ENCODE assay signal across 25 cellular contexts in the genomic region with DNA sequence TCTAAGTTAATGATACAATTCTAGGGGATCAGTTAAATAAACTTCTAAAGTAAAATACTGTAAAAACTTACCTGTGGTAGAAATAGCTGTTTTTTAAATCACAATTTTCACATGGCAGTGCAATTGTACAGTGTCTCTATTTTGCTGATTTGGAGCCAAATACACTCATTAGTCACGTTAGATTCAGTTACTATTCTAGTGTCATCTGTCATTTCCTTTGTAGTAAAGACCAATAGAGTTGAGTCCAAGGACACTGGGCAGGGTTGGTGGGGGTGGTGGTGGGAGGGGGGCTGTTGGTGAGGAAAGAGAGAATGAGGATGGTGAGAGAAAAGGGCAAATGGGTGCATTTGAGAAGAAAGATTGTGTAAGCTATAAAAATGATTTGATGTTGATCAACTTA. TPM values are rescaled to one million over a fixed set of nuclear protein-coding genes. Genes with fewer than 3 reads are reported as not detected.
A peak's percentile ranks its signal among the peaks of the same experiment; 100 is the strongest.
DNase-seq lines count a peak whose midpoint lies in the region; ATAC-seq and TF ChIP-seq lines count a peak whose summit lies in the region.
"Had no signal": no experiment of that assay in that cellular context is flagged by ENCODE, and none has a peak within 500 bp of the region (broad histone marks: within the 10 kb centered on the region; RNA-seq: fewer than 3 reads in every experiment).

No MANE protein-coding gene starts in this region.

- H3K9me3 Mint-ChIP-seq in CD8-positive, alpha-beta T cell, result peaks cover 6% of the 10 kb centered on the region
- H3K9me3 Mint-ChIP-seq in progenitor cell of endocrine pancreas (ENCODE audit: low read depth), result peaks cover 11% of the 10 kb centered on the region
- H3K9me3 Mint-ChIP-seq: dendritic cell treated with granulocyte-macrophage colony-stimulating factor and Interleukin-4, amounts not matched to agents 40 ng/mL and 50 ng/mL, for 4 days had no signal

- H3K9me3 ChIP-seq in CD8-positive, alpha-beta T cell (ENCODE audit: low read length), result no peaks in the 10 kb centered on the region
- H3K9me3 ChIP-seq in gastroesophageal sphincter, result no peaks in the 10 kb centered on the region
- H3K9me3 ChIP-seq: A549, ascending aorta, transverse colon had no signal

- no peak overlapping the region for H3K4me3 Mint-ChIP-seq in CD8-positive, alpha-beta T cell
- H3K4me3 Mint-ChIP-seq in progenitor cell of endocrine pancreas (ENCODE audit: low read depth), result no peak overlapping the region
- H3K4me3 Mint-ChIP-seq: activated CD8-positive, alpha-beta T cell treated with anti-CD3 and anti-CD28 coated beads, Interleukin-2, amount 10 ng/mL, durations not matched to agents 7 days and 5 days; dendritic cell treated with granulocyte-macrophage colony-stimulating factor and Interleukin-4, amounts not matched to agents 40 ng/mL and 50 ng/mL, for 4 days had no signal

- DNase-seq in CD8-positive, alpha-beta T cell, result no peak
- peak; percentile 48 to 50 for DNase-seq in dermis microvascular lymphatic vessel endothelial cell (ENCODE audit: low read depth in 2 of 2)
- DNase-seq in progenitor cell of endocrine pancreas (ENCODE audit: low spot score, unreplicated experiment), result no peak
- DNase-seq in NCI-H2171 treated with DMSO at 0.1 percent for 48 hours (lab: John Stamatoyannopoulos, UW), result no peak
- DNase-seq in NCI-H187 treated with DMSO at 0.1 percent for 48 hours (lab: John Stamatoyannopoulos, UW), result no peak
- DNase-seq: activated CD8-positive, alpha-beta T cell treated with anti-CD3 and anti-CD28 coated beads, Interleukin-2, amount 10 ng/mL, durations not matched to agents 7 days and 5 days; AML-193; caudate nucleus; GOT3; MG63; naive thymus-derived CD8-positive, alpha-beta T cell; NCI-H2029 treated with DMSO at 0.1 percent for 48 hours; NCI-H345; NCI-H774; occipital lobe; T-helper 2 cell; transverse colon had no signal

- 15 to 20% methylated on average over 1 of the region's 1 CpG for WGBS in gastroesophageal sphincter (ENCODE audit: low coverage in 1 of 2), 2 donors

- no peaks in the 10 kb centered on the region for H3K27me3 ChIP-seq in CD8-positive, alpha-beta T cell (ENCODE audit: insufficient read depth, low read length)
- H3K27me3 ChIP-seq in gastroesophageal sphincter, result no peaks in the 10 kb centered on the region
- H3K27me3 ChIP-seq: ascending aorta, MG63, transverse colon had no signal

- peaks cover 12% of the 10 kb centered on the region for H3K36me3 ChIP-seq in CD8-positive, alpha-beta T cell (ENCODE audit: insufficient read depth, low read length)
- H3K36me3 ChIP-seq in gastroesophageal sphincter, result no peaks in the 10 kb centered on the region

- no peak overlapping the region for H3K27ac ChIP-seq in CD8-positive, alpha-beta T cell (ENCODE audit: low read depth, low read length)
- H3K27ac ChIP-seq in gastroesophageal sphincter, result no peak overlapping the region
- H3K27ac ChIP-seq: A549, ascending aorta, skin epidermis, transverse colon had no signal

- intact Hi-C loops in CD8-positive, alpha-beta T cell (cut with DNase I, micrococcal nuclease), result no loop called here

- no peaks in the 10 kb centered on the region for H3K27me3 Mint-ChIP-seq in CD8-positive, alpha-beta T cell (ENCODE audit: low read depth)
- no peaks in the 10 kb centered on the region for H3K27me3 Mint-ChIP-seq in progenitor cell of endocrine pancreas
- H3K27me3 Mint-ChIP-seq: dendritic cell treated with granulocyte-macrophage colony-stimulating factor and Interleukin-4, amounts not matched to agents 40 ng/mL and 50 ng/mL, for 4 days; naive thymus-derived CD8-positive, alpha-beta T cell had no signal

- TF ChIP-seq POLR2A in gastroesophageal sphincter (IDR thresholded peaks at IDR 0.05), result no peak

- peaks cover 77% of the 10 kb centered on the region for H3K36me3 Mint-ChIP-seq in CD8-positive, alpha-beta T cell
- peaks cover 13% of the 10 kb centered on the region for H3K36me3 Mint-ChIP-seq in progenitor cell of endocrine pancreas (ENCODE audit: insufficient read depth)

- H3K4me3 ChIP-seq in CD8-positive, alpha-beta T cell (ENCODE audit: low read depth, low read length), result no peak overlapping the region
- H3K4me3 ChIP-seq in gastroesophageal sphincter, result no peak overlapping the region
- H3K4me3 ChIP-seq: A549, ascending aorta, MG63, skin epidermis, transverse colon had no signal

- POLR2A ChIA-PET in CD8-positive, alpha-beta T cell (lab: Charles Lee), result interaction anchor here (0.8 kb wide), 1 partner anchor 33 kb away, joined by 4 read pairs; a partner anchor contains a TSS

- no peak for TF ChIP-seq CTCF in CD8-positive, alpha-beta T cell (IDR thresholded peaks at IDR 0.05)
- TF ChIP-seq CTCF in progenitor cell of endocrine pancreas (IDR thresholded peaks at IDR 0.05; ENCODE audit: unreplicated experiment), result no peak
- no peak for TF ChIP-seq CTCF in gastroesophageal sphincter (IDR thresholded peaks at IDR 0.05)

- ATAC-seq in CD8-positive, alpha-beta T cell, result no peak
- ATAC-seq in GM21381 (IDR thresholded peaks at IDR 0.05; ENCODE audit: unreplicated experiment), result peak; percentile 63
- ATAC-seq in HG03432 (IDR thresholded peaks at IDR 0.05; ENCODE audit: unreplicated experiment), result peak; percentile 65
- no peak for ATAC-seq in gastroesophageal sphincter
- ATAC-seq: A549; activated CD8-positive, alpha-beta T cell treated with anti-CD3 and anti-CD28 coated beads, Interleukin-2, amount 10 ng/mL, durations not matched to agents 7 days and 5 days; activated naive CD4-positive, alpha-beta T cell treated with anti-CD3 and anti-CD28 coated beads, Interleukin-2, amount 50 U/mL, for 72 hours; naive thymus-derived CD8-positive, alpha-beta T cell had no signal

- CTCF ChIA-PET in CD8-positive, alpha-beta T cell (lab: Charles Lee), result interaction anchor here (0.9 kb wide), 1 partner anchor 33 kb away, joined by 4 read pairs; a partner anchor contains a TSS

- H3K27ac Mint-ChIP-seq in CD8-positive, alpha-beta T cell, result peak overlapping the region; percentile 27
- H3K27ac Mint-ChIP-seq in progenitor cell of endocrine pancreas, result no peak overlapping the region
- H3K27ac Mint-ChIP-seq: activated CD8-positive, alpha-beta T cell treated with anti-CD3 and anti-CD28 coated beads, Interleukin-2, amount 10 ng/mL, durations not matched to agents 7 days and 5 days; activated naive CD4-positive, alpha-beta T cell treated with anti-CD3 and anti-CD28 coated beads, Interleukin-2, amount 50 U/mL, for 72 hours; dendritic cell treated with granulocyte-macrophage colony-stimulating factor and Interleukin-4, amounts not matched to agents 40 ng/mL and 50 ng/mL, for 4 days had no signal

- TF ChIP-seq EP300 in gastroesophageal sphincter (IDR thresholded peaks at IDR 0.05), result no peak

- H3K4me1 ChIP-seq in CD8-positive, alpha-beta T cell (ENCODE audit: insufficient read depth, low read length), result peaks cover 45% of the 10 kb centered on the region
- H3K4me1 ChIP-seq in gastroesophageal sphincter, result no peaks in the 10 kb centered on the region
- H3K4me1 ChIP-seq: ascending aorta, transverse colon had no signal

- H3K4me1 Mint-ChIP-seq in CD8-positive, alpha-beta T cell (ENCODE audit: low read depth), result peaks cover 74% of the 10 kb centered on the region
- peaks cover 4% of the 10 kb centered on the region for H3K4me1 Mint-ChIP-seq in progenitor cell of endocrine pancreas (ENCODE audit: low read depth)

RNA-seq across cellular contexts. Expression of a gene that starts 33.6 kb away (rescaled TPM):
- total RNA-seq in CD8-positive, alpha-beta T cell, result 100 to 1,000 TPM; 256 to 261 TPM
- total RNA-seq in dermis microvascular lymphatic vessel endothelial cell, result 85.1 and 99.6 TPM in 2 replicates
- total RNA-seq in progenitor cell of endocrine pancreas, result 7.4 and 10.5 TPM in 2 replicates
- total RNA-seq in gastroesophageal sphincter, result 10 to 100 TPM; 24.7 to 78.4 (median 41.5) TPM

Comparison
In these comparisons a context has a peak if more than half of its experiments do, and no peak if none do; other contexts are left out.
1. ATAC-seq: peak in GM21381 (single experiment) and HG03432 (single experiment); none in CD8-positive, alpha-beta T cell (single experiment) and gastroesophageal sphincter (single experiment).
2. DNase-seq: peak in dermis microvascular lymphatic vessel endothelial cell (2 of 2); none in CD8-positive, alpha-beta T cell (0 of 7), progenitor cell of endocrine pancreas (single experiment), NCI-H2171 treated with DMSO at 0.1 percent for 48 hours (single experiment) and NCI-H187 treated with DMSO at 0.1 percent for 48 hours (single experiment).